ENCODE assay signal across 16 cellular contexts in genomic region chr3:94301346-94301745, GRCh38.
DNase-seq lines count a peak whose midpoint lies in the region; ATAC-seq, FAIRE-seq and TF ChIP-seq lines count a peak whose summit lies in the region.
"Had no signal": no experiment of that assay in that cellular context is flagged by ENCODE, and none has a peak within 500 bp of the region (broad histone marks: within the 10 kb centered on the region; RNA-seq: fewer than 3 reads in every experiment).

No MANE protein-coding gene starts in this region.

- H3K9ac ChIP-seq in mammary epithelial cell (ENCODE audit: insufficient read depth, low read length), result no peak overlapping the region
- H3K9ac ChIP-seq: BLaER1 treated with 17β-estradiol and CSF1 and Interleukin-3, amounts not matched to agents 10 nM and 100 nM had no signal

- dilution Hi-C loops in mammary epithelial cell (cut with HindIII; ENCODE audit: low sequenced_read_pairs), result no loop called here

- H3K79me2 ChIP-seq in mammary epithelial cell (ENCODE audit: insufficient read depth, low read length), result no peaks in the 10 kb centered on the region

- H3K4me1 ChIP-seq in mammary epithelial cell (ENCODE audit: insufficient read depth, low read length), result no peaks in the 10 kb centered on the region
- H3K4me1 ChIP-seq: BLaER1 treated with 17β-estradiol and CSF1 and Interleukin-3, amounts not matched to agents 10 nM and 100 nM had no signal

- H3K36me3 Mint-ChIP-seq in MCF 10A (ENCODE audit: insufficient read depth, unreplicated experiment) (no peaks in the 10 kb centered on the region), nephron progenitor cell (ENCODE audit: low read depth) (no peaks in the 10 kb centered on the region)

- H3K4me2 ChIP-seq in mammary epithelial cell (ENCODE audit: insufficient read depth, low read depth, low read length), result no peak overlapping the region
- H3K4me2 ChIP-seq: BLaER1 treated with 17β-estradiol and CSF1 and Interleukin-3, amounts not matched to agents 10 nM and 100 nM; GM23338 had no signal

- WGBS in mammary epithelial cell (ENCODE audit: low coverage, missing lambda C conversion rate), result 67% methylated on average over 1 of the region's 1 CpG

- H3K4me3 Mint-ChIP-seq in MCF 10A (ENCODE audit: unreplicated experiment) (no peak overlapping the region), nephron progenitor cell (no peak overlapping the region)
- H3K4me3 Mint-ChIP-seq: CD4-positive, alpha-beta T cell; GM23338 had no signal

- H3K4me1 Mint-ChIP-seq in MCF 10A (ENCODE audit: insufficient read depth, unreplicated experiment), result no peaks in the 10 kb centered on the region
- peaks cover 17% of the 10 kb centered on the region for H3K4me1 Mint-ChIP-seq in nephron progenitor cell

- H3K9me3 Mint-ChIP-seq in MCF 10A (ENCODE audit: unreplicated experiment) (no peaks in the 10 kb centered on the region), nephron progenitor cell (no peaks in the 10 kb centered on the region)
- H3K9me3 Mint-ChIP-seq: GM23338 had no signal

- no peak for TF ChIP-seq CTCF in MCF 10A (IDR thresholded peaks at IDR 0.05; ENCODE audit: unreplicated experiment)
- no peak for TF ChIP-seq CTCF in mammary epithelial cell (conservative IDR thresholded peaks at IDR 0.05 in 1 of 2, IDR thresholded peaks at IDR 0.05 in 1 of 2; ENCODE audit: extremely low read depth in 1 of 2, insufficient read depth in 1 of 2, low read depth in 1 of 2, low read length in 2 of 2)
- no peak for TF ChIP-seq CTCF in bronchial epithelial cell (IDR thresholded peaks at IDR 0.05; ENCODE audit: insufficient read depth, low read length, severe bottlenecking)
- TF ChIP-seq CTCF in nephron progenitor cell (IDR thresholded peaks at IDR 0.05), result no peak

- BruUV-seq in MCF 10A (replicated peaks; lab: Mats Ljungman, UMichigan) (no TSS peak), mammary epithelial cell (replicated peaks; lab: Mats Ljungman, UMichigan) (no TSS peak)

- H3K27ac ChIP-seq in mammary epithelial cell (ENCODE audit: insufficient read depth, low read depth, low read length), result no peak overlapping the region
- H3K27ac ChIP-seq: 22Rv1; BLaER1 treated with 17β-estradiol and CSF1 and Interleukin-3, amounts not matched to agents 10 nM and 100 nM had no signal

- POLR2A ChIA-PET in MCF 10A (lab: Yijun Ruan, JAX), result interaction anchor here (0.6 to 0.7 kb wide), 2 partner anchors 11 to 17 kb away, joined by 3 to 7 read pairs; no protein-coding TSS in a partner anchor

- intact Hi-C loops in MCF 10A (cut with micrococcal nuclease) (no loop called here), mammary epithelial cell (cut with micrococcal nuclease) (no loop called here)

- no peaks in the 10 kb centered on the region for H3K9me3 ChIP-seq in mammary epithelial cell (replicated peaks; ENCODE audit: insufficient read depth, low read length)
- H3K9me3 ChIP-seq: BLaER1 treated with 17β-estradiol and CSF1 and Interleukin-3, amounts not matched to agents 10 nM and 100 nM had no signal

- H3K36me3 ChIP-seq in mammary epithelial cell (ENCODE audit: insufficient read depth, low read length), result no peaks in the 10 kb centered on the region
- H3K36me3 ChIP-seq in bronchial epithelial cell (ENCODE audit: control insufficient read depth, insufficient read depth, low read length), result no peaks in the 10 kb centered on the region
- H3K36me3 ChIP-seq: BLaER1 treated with 17β-estradiol and CSF1 and Interleukin-3, amounts not matched to agents 10 nM and 100 nM had no signal

- H3K27ac Mint-ChIP-seq in MCF 10A (ENCODE audit: low read depth, unreplicated experiment) (no peak overlapping the region), nephron progenitor cell (no peak overlapping the region)
- H3K27ac Mint-ChIP-seq: CD4-positive, alpha-beta T cell; GM23338 had no signal

- H3K4me3 ChIP-seq in mammary epithelial cell (replicated peaks in 1 of 3; ENCODE audit: insufficient read depth in 1 of 3, low read depth in 2 of 3, low read length in 3 of 3), result no peak overlapping the region
- no peak overlapping the region for H3K4me3 ChIP-seq in bronchial epithelial cell (ENCODE audit: low read depth, low read length)
- H3K4me3 ChIP-seq: BLaER1 treated with 17β-estradiol and CSF1 and Interleukin-3, amounts not matched to agents 10 nM and 100 nM; GM12878; GM23338 had no signal

- no peak overlapping the region for H2AFZ ChIP-seq in mammary epithelial cell (ENCODE audit: low read depth, low read length)
- H2AFZ ChIP-seq: GM23338 had no signal

- no peaks in the 10 kb centered on the region for H4K20me1 ChIP-seq in mammary epithelial cell (ENCODE audit: insufficient read depth, low read length)
- H4K20me1 ChIP-seq: BLaER1 treated with 17β-estradiol and CSF1 and Interleukin-3, amounts not matched to agents 10 nM and 100 nM had no signal

- no peaks in the 10 kb centered on the region for H3K27me3 Mint-ChIP-seq in MCF 10A (ENCODE audit: insufficient read depth, unreplicated experiment)
- H3K27me3 Mint-ChIP-seq in nephron progenitor cell (ENCODE audit: low read depth, poor library complexity), result peaks cover 3% of the 10 kb centered on the region
- H3K27me3 Mint-ChIP-seq: CD4-positive, alpha-beta T cell had no signal

- peak; percentile 27 for DNase-seq in MCF 10A (ENCODE audit: unreplicated experiment)
- DNase-seq in mammary epithelial cell, result no peak
- peak; percentile 11 for DNase-seq in bronchial epithelial cell (ENCODE audit: low read depth)
- peak; percentile 21 for DNase-seq in kidney tubule cell (ENCODE audit: low spot score)
- no peak for DNase-seq in activated CD4-positive, alpha-beta T cell treated with anti-CD3 and anti-CD28 coated beads, Interleukin-2, amount 50 U/mL, for 1 hour
- DNase-seq in nephron progenitor cell, result no peak
- DNase-seq in central memory CD4-positive, alpha-beta T cell, result no peak
- DNase-seq: CD4-positive, alpha-beta T cell; DMS79; H7 had no signal

- no peak for FAIRE-seq in bronchial epithelial cell (lab: Jason Lieb, UNC)
- FAIRE-seq: GM12878, GM18507 had no signal

- in situ Hi-C loops in mammary epithelial cell (cut with MboI; ENCODE audit: low sequenced_read_pairs in 2 of 2), result no loop called here

- CTCF ChIA-PET in MCF 10A (lab: Yijun Ruan, JAX), result interaction anchor here (0.6 to 5.3 kb wide), 6 partner anchors 9 to 67 kb away, joined by 3 to 28 read pairs (median 8); no protein-coding TSS in a partner anchor
- CTCF ChIA-PET in mammary epithelial cell (lab: Charles Lee; ENCODE audit: low non-redundant PET), result no interaction called here

- no peak for ATAC-seq in activated CD4-positive, CD25-positive, alpha-beta regulatory T cell treated with anti-CD3 and anti-CD28 coated beads, Interleukin-2, amount 50 U/mL, for 24 hours
- ATAC-seq: GM12878, GM23338 had no signal

- H3K27me3 ChIP-seq in mammary epithelial cell (ENCODE audit: insufficient read depth, low read length) (no peaks in the 10 kb centered on the region), bronchial epithelial cell (ENCODE audit: control insufficient read depth, insufficient read depth, low read length) (no peaks in the 10 kb centered on the region)
- H3K27me3 ChIP-seq: BLaER1 treated with 17β-estradiol and CSF1 and Interleukin-3, amounts not matched to agents 10 nM and 100 nM had no signal

Comparison
In these comparisons a context has a peak if more than half of its experiments do, and no peak if none do; other contexts are left out.
1. DNase-seq: peak in MCF 10A (single experiment), bronchial epithelial cell (single experiment) and kidney tubule cell (single experiment); none in mammary epithelial cell (single experiment), activated CD4-positive, alpha-beta T cell treated with anti-CD3 and anti-CD28 coated beads, Interleukin-2, amount 50 U/mL, for 1 hour (single experiment), nephron progenitor cell (single experiment) and central memory CD4-positive, alpha-beta T cell (single experiment).